Comparison of ENCODE assay signal across 1 cellular context in genomic region chr9:72012642-72013041, GRCh38.
TF ChIP-seq lines count a peak whose summit lies in the region.

No MANE protein-coding gene starts in this region.

TF ChIP-seq in SK-N-SH treated with all-trans-retinoic acid at 6 μM for 48 hours, 23 proteins besides CTCF, POLR2A, EP300 and RAD21 (continued from another document):
- TF ChIP-seq CREB5 (CRISPR knock-in tag; IDR thresholded peaks at IDR 0.05; ENCODE audit: low read depth) = no peak
- no peak for TF ChIP-seq PPARA (CRISPR knock-in tag; IDR thresholded peaks at IDR 0.05; ENCODE audit: borderline replicate concordance)
- TF ChIP-seq ISL1 (CRISPR knock-in tag; IDR thresholded peaks at IDR 0.05) = no peak
- no peak for TF ChIP-seq CSDC2 (CRISPR knock-in tag; IDR thresholded peaks at IDR 0.05)
- no peak for TF ChIP-seq ZFP30 (CRISPR knock-in tag; IDR thresholded peaks at IDR 0.05)
- TF ChIP-seq ZFP3 (CRISPR knock-in tag; IDR thresholded peaks at IDR 0.05) = no peak
- no peak for TF ChIP-seq TOX (CRISPR knock-in tag; IDR thresholded peaks at IDR 0.05; ENCODE audit: borderline replicate concordance)
- TF ChIP-seq ESRRG (CRISPR knock-in tag; IDR thresholded peaks at IDR 0.05) = no peak
- TF ChIP-seq ZC3H10 (CRISPR knock-in tag; IDR thresholded peaks at IDR 0.05) = no peak
- no peak for TF ChIP-seq OSR1 (CRISPR knock-in tag; IDR thresholded peaks at IDR 0.05)
- TF ChIP-seq RARB (CRISPR knock-in tag; IDR thresholded peaks at IDR 0.05) = no peak
- no peak for TF ChIP-seq TSHZ2 (CRISPR knock-in tag; IDR thresholded peaks at IDR 0.05)
- TF ChIP-seq PATZ1 (CRISPR knock-in tag; IDR thresholded peaks at IDR 0.05; ENCODE audit: borderline replicate concordance) = no peak
TF ChIP-seq in SK-N-SH treated with all-trans-retinoic acid at 6 μM for 48 hours: peak in this region for 0.
